In the genomic region with DNA sequence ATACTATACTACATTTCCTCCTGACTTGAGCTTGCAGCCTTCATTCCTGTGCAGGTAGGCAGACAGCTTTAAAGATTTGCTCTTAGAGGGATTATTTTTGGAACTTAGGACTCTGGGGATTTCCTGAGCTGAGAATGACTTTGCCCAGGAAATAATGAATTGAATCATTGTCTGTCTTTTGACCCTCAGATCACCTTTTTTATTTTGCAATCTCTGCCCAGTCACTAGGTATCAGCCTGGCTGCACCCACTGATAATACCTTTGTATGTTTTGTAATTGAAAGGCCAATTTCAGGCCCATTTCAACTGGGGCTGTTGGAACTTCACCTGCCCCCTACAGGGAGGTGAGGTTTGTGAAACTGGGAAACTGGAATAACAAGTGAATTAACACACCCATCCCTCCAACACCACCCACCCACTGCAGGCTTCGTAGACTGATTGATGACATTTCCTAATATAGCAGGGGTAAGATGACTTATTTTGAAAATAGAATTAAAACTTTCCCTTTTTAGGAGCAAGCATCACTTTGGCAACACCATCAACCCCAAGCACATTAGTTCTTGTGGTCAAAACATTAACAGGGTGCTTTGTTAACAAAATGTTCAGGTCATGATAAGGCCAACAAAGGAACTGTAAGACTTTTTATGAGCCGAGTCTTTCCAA, we compare ENCODE assay signal across 1 cellular context.
TF ChIP-seq lines count a peak whose summit lies in the region.

No MANE protein-coding gene starts in this region.

TF ChIP-seq in HepG2, 621 proteins besides CTCF, POLR2A, EP300 and RAD21 (continued from another document and continues in another):
- TF ChIP-seq RNF219 (CRISPR knock-in tag; IDR thresholded peaks at IDR 0.05) (no peak), CCDC6 (CRISPR knock-in tag; IDR thresholded peaks at IDR 0.05) (no peak), MLLT10 (CRISPR knock-in tag; IDR thresholded peaks at IDR 0.05) (no peak), RFXANK (CRISPR knock-in tag; IDR thresholded peaks at IDR 0.05) (no peak), CEBPB (IDR thresholded peaks at IDR 0.05; ENCODE audit: borderline replicate concordance, low read depth, low read length) (peak; percentile 62; the same call in 1 of the 2 replicates), GTF2F1 (IDR thresholded peaks at IDR 0.05; ENCODE audit: low read length) (no peak), JDP2 (CRISPR knock-in tag; IDR thresholded peaks at IDR 0.05; ENCODE audit: borderline replicate concordance) (no peak), ZNF782 (CRISPR knock-in tag; IDR thresholded peaks at IDR 0.05; ENCODE audit: borderline replicate concordance) (no peak), ZNF326 (CRISPR knock-in tag; IDR thresholded peaks at IDR 0.05; ENCODE audit: borderline replicate concordance) (no peak), PRMT3 (CRISPR knock-in tag; IDR thresholded peaks at IDR 0.05; ENCODE audit: borderline replicate concordance, low read depth) (no peak), SSRP1 (CRISPR knock-in tag; IDR thresholded peaks at IDR 0.05) (no peak), HNF4A (CRISPR knock-in tag; IDR thresholded peaks at IDR 0.05) (peak; percentile 57), MAFF (IDR thresholded peaks at IDR 0.05; ENCODE audit: low read depth, low read length) (no peak), SALL2 (CRISPR knock-in tag; IDR thresholded peaks at IDR 0.05) (0 out of 2 replicates have a peak, but pooled peaks have one; percentile 31), ZNF572 (CRISPR knock-in tag; IDR thresholded peaks at IDR 0.05) (no peak), RELA (CRISPR knock-in tag; IDR thresholded peaks at IDR 0.05) (peak; percentile 62; the same call in 1 of the 2 replicates), NR2F2 (IDR thresholded peaks at IDR 0.05; ENCODE audit: borderline replicate concordance, low read depth) (no peak), ZNF546 (CRISPR knock-in tag; conservative IDR thresholded peaks at IDR 0.05) (no peak), THAP8 (CRISPR knock-in tag; IDR thresholded peaks at IDR 0.05; ENCODE audit: borderline replicate concordance) (no peak), ZNF24 (IDR thresholded peaks at IDR 0.05) (peak; percentile 50; the same call in 1 of the 2 replicates), ZNF883 (CRISPR knock-in tag; IDR thresholded peaks at IDR 0.05; ENCODE audit: not compliant biosample characterization) (no peak), RXRA (CRISPR knock-in tag; IDR thresholded peaks at IDR 0.05) (no peak; the same call in 1 of the 2 replicates), DNMT1 (CRISPR knock-in tag; IDR thresholded peaks at IDR 0.05) (no peak), MEIS1 (CRISPR knock-in tag; IDR thresholded peaks at IDR 0.05; ENCODE audit: borderline replicate concordance) (0 out of 2 replicates have a peak, but pooled peaks have one; percentile 33), CREB3 (CRISPR knock-in tag; IDR thresholded peaks at IDR 0.05) (no peak), BHLHE40 (IDR thresholded peaks at IDR 0.05; ENCODE audit: low read length) (no peak), ARID4A (CRISPR knock-in tag; IDR thresholded peaks at IDR 0.05; ENCODE audit: borderline replicate concordance) (peak; percentile 26; the same call in 1 of the 2 replicates), AGO1 (IDR thresholded peaks at IDR 0.05; ENCODE audit: low read depth, low read length, poor library complexity, severe bottlenecking) (no peak)
- TF ChIP-seq, protein P1, sequence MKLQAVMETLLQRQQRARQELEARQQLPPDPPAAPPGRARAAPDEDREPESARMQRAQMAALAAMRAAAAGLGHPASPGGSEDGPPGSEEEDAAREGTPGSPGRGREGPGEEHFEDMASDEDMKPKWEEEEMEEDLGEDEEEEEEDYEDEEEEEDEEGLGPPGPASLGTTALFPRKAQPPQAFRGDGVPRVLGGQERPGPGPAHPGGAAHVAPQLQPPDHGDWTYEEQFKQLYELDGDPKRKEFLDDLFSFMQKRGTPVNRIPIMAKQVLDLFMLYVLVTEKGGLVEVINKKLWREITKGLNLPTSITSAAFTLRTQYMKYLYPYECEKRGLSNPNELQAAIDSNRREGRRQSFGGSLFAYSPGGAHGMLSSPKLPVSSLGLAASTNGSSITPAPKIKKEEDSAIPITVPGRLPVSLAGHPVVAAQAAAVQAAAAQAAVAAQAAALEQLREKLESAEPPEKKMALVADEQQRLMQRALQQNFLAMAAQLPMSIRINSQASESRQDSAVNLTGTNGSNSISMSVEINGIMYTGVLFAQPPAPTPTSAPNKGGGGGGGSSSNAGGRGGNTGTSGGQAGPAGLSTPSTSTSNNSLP (IDR thresholded peaks at IDR 0.05; ENCODE audit: low read depth, low read length): 0 out of 2 replicates have a peak, but pooled peaks have one; percentile 47
- TF ChIP-seq, protein P2, sequence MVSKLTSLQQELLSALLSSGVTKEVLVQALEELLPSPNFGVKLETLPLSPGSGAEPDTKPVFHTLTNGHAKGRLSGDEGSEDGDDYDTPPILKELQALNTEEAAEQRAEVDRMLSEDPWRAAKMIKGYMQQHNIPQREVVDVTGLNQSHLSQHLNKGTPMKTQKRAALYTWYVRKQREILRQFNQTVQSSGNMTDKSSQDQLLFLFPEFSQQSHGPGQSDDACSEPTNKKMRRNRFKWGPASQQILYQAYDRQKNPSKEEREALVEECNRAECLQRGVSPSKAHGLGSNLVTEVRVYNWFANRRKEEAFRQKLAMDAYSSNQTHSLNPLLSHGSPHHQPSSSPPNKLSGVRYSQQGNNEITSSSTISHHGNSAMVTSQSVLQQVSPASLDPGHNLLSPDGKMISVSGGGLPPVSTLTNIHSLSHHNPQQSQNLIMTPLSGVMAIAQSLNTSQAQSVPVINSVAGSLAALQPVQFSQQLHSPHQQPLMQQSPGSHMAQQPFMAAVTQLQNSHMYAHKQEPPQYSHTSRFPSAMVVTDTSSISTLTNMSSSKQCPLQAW (CRISPR knock-in tag; IDR thresholded peaks at IDR 0.05): no peak
- TF ChIP-seq, protein P3, sequence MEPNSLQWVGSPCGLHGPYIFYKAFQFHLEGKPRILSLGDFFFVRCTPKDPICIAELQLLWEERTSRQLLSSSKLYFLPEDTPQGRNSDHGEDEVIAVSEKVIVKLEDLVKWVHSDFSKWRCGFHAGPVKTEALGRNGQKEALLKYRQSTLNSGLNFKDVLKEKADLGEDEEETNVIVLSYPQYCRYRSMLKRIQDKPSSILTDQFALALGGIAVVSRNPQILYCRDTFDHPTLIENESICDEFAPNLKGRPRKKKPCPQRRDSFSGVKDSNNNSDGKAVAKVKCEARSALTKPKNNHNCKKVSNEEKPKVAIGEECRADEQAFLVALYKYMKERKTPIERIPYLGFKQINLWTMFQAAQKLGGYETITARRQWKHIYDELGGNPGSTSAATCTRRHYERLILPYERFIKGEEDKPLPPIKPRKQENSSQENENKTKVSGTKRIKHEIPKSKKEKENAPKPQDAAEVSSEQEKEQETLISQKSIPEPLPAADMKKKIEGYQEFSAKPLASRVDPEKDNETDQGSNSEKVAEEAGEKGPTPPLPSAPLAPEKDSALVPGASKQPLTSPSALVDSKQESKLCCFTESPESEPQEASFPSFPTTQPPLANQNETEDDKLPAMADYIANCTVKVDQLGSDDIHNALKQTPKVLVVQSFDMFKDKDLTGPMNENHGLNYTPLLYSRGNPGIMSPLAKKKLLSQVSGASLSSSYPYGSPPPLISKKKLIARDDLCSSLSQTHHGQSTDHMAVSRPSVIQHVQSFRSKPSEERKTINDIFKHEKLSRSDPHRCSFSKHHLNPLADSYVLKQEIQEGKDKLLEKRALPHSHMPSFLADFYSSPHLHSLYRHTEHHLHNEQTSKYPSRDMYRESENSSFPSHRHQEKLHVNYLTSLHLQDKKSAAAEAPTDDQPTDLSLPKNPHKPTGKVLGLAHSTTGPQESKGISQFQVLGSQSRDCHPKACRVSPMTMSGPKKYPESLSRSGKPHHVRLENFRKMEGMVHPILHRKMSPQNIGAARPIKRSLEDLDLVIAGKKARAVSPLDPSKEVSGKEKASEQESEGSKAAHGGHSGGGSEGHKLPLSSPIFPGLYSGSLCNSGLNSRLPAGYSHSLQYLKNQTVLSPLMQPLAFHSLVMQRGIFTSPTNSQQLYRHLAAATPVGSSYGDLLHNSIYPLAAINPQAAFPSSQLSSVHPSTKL (CRISPR knock-in tag; IDR thresholded peaks at IDR 0.05): peak; percentile 34; the same call in 1 of the 2 replicates
- TF ChIP-seq, protein P4, sequence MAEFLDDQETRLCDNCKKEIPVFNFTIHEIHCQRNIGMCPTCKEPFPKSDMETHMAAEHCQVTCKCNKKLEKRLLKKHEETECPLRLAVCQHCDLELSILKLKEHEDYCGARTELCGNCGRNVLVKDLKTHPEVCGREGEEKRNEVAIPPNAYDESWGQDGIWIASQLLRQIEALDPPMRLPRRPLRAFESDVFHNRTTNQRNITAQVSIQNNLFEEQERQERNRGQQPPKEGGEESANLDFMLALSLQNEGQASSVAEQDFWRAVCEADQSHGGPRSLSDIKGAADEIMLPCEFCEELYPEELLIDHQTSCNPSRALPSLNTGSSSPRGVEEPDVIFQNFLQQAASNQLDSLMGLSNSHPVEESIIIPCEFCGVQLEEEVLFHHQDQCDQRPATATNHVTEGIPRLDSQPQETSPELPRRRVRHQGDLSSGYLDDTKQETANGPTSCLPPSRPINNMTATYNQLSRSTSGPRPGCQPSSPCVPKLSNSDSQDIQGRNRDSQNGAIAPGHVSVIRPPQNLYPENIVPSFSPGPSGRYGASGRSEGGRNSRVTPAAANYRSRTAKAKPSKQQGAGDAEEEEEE (CRISPR knock-in tag; IDR thresholded peaks at IDR 0.05; ENCODE audit: borderline replicate concordance): no peak
- TF ChIP-seq, protein P5, sequence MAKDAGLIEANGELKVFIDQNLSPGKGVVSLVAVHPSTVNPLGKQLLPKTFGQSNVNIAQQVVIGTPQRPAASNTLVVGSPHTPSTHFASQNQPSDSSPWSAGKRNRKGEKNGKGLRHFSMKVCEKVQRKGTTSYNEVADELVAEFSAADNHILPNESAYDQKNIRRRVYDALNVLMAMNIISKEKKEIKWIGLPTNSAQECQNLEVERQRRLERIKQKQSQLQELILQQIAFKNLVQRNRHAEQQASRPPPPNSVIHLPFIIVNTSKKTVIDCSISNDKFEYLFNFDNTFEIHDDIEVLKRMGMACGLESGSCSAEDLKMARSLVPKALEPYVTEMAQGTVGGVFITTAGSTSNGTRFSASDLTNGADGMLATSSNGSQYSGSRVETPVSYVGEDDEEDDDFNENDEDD (CRISPR knock-in tag; IDR thresholded peaks at IDR 0.05; ENCODE audit: borderline replicate concordance): no peak
- TF ChIP-seq, protein P6, sequence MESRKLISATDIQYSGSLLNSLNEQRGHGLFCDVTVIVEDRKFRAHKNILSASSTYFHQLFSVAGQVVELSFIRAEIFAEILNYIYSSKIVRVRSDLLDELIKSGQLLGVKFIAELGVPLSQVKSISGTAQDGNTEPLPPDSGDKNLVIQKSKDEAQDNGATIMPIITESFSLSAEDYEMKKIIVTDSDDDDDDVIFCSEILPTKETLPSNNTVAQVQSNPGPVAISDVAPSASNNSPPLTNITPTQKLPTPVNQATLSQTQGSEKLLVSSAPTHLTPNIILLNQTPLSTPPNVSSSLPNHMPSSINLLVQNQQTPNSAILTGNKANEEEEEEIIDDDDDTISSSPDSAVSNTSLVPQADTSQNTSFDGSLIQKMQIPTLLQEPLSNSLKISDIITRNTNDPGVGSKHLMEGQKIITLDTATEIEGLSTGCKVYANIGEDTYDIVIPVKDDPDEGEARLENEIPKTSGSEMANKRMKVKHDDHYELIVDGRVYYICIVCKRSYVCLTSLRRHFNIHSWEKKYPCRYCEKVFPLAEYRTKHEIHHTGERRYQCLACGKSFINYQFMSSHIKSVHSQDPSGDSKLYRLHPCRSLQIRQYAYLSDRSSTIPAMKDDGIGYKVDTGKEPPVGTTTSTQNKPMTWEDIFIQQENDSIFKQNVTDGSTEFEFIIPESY (CRISPR knock-in tag; IDR thresholded peaks at IDR 0.05): no peak
